In the genomic region with DNA sequence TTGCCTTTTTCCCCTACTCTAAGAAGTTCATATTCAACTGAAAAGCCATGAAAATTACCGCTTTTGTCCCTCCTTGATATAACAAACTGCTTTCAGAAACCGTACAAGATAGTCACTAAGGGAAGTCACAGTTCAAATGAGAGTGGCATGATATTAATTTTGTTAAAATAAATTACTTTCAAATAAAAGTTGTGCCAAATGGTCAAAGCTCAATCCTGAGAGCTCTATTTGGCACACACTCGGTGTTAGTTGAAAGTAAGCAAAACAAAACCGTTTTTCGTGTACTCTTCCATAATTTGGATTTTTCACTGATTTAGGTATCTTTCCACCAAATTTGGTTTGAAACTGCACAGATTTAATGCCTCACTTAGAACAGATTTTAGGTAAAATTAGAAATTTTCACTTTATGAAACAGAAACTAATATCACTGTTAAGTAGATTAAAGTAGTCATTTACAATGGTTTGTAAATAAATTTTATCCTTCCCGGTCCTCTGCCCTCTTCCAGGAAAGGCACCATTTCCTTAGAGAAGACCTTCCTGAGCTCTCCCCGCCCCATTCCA, we compare ENCODE assay signal across 8 cellular contexts. TPM values are rescaled to one million over a fixed set of nuclear protein-coding genes. Genes with fewer than 3 reads are reported as not detected.
DNase-seq lines count a peak whose midpoint lies in the region; ATAC-seq and TF ChIP-seq lines count a peak whose summit lies in the region.

No MANE protein-coding gene starts in this region.

- H3K27me3 Mint-ChIP-seq in activated T-cell treated with anti-CD3 and anti-CD28 coated beads, Interleukin-2, amount 50 U/mL, for 72 hours (ENCODE audit: low read depth), result peaks cover 4% of the 10 kb centered on the region

- peak overlapping the region; percentile 98 for H3K27ac Mint-ChIP-seq in activated T-cell treated with anti-CD3 and anti-CD28 coated beads, Interleukin-2, amount 50 U/mL, for 72 hours

- H3K4me1 Mint-ChIP-seq in activated T-cell treated with anti-CD3 and anti-CD28 coated beads, Interleukin-2, amount 50 U/mL, for 72 hours (ENCODE audit: low read depth), result peaks cover 28% of the 10 kb centered on the region

- no peaks in the 10 kb centered on the region for H3K27me3 ChIP-seq in transverse colon

- TF ChIP-seq CTCF in astrocyte of the spinal cord (IDR thresholded peaks at IDR 0.05; ENCODE audit: low read depth, low read length) (no peak), lower leg skin (IDR thresholded peaks at IDR 0.05) (no peak), transverse colon (IDR thresholded peaks at IDR 0.05) (no peak)

- TF ChIP-seq POLR2A in lower leg skin (IDR thresholded peaks at IDR 0.05), result no peak
- no peak for TF ChIP-seq POLR2A in transverse colon (IDR thresholded peaks at IDR 0.05)

- in situ Hi-C loops in astrocyte of the spinal cord (cut with HindIII; ENCODE audit: low sequenced_read_pairs) (no loop called here), transverse colon (cut with MboI; ENCODE audit: low pct_ligation_motif_present in 1 of 4, low pct_unique_long_range_greater_than_20kb in 1 of 4, low sequenced_read_pairs in 3 of 4) (no loop called here)

- DNase-seq in activated T-cell treated with anti-CD3 and anti-CD28 coated beads, Interleukin-2, amount 50 U/mL, for 72 hours, result no peak
- DNase-seq in activated T-cell treated with anti-CD3 and anti-CD28 coated beads, Interleukin-2, amount 50 U/mL, for 48 hours, result no peak
- peak; percentile 12 for DNase-seq in astrocyte of the spinal cord (ENCODE audit: low read depth, low spot score)
- DNase-seq in lower leg skin (ENCODE audit: low spot score in 2 of 2), result no peak
- DNase-seq in transverse colon, result no peak
- no peak for DNase-seq in DMS153 treated with DMSO at 0.1 percent for 48 hours (lab: John Stamatoyannopoulos, UW; ENCODE audit: unreplicated experiment)
- DNase-seq in germinal center (ENCODE audit: low spot score), result no peak
- DNase-seq in NCI-H146 (lab: John Stamatoyannopoulos, UW), result no peak

- peaks cover 0 to 28% (median 18%) of the 10 kb centered on the region in 4 donors for H3K4me1 ChIP-seq in transverse colon

- H3K4me3 ChIP-seq in astrocyte of the spinal cord (ENCODE audit: low read depth, low read length) (peak overlapping the region; percentile 72), lower leg skin (ENCODE audit: low read depth, poor library complexity, severe bottlenecking) (peak overlapping the region; percentile 77), transverse colon (peak overlapping the region; percentile 58 to 78 (median 70))

- no peak for ATAC-seq in activated T-cell treated with anti-CD3 and anti-CD28 coated beads, Interleukin-2, amount 50 U/mL, for 72 hours (replicated peaks in 1 of 2)

- H3K4me3 Mint-ChIP-seq in activated T-cell treated with anti-CD3 and anti-CD28 coated beads, Interleukin-2, amount 50 U/mL, for 72 hours, result peak overlapping the region; percentile 96 to 98

- intact Hi-C loops in lower leg skin (cut with DNase I; ENCODE audit: low total_unique reads), result loop anchor here (5.0 kb wide), 1 partner anchor 1647 kb away; no protein-coding TSS in a partner anchor
- intact Hi-C loops in transverse colon (cut with DNase I; ENCODE audit: low total_unique reads), result loop anchor here (2.0 kb wide), 1 partner anchor 100 kb away; no protein-coding TSS in a partner anchor

- H3K36me3 Mint-ChIP-seq in activated T-cell treated with anti-CD3 and anti-CD28 coated beads, Interleukin-2, amount 50 U/mL, for 72 hours (ENCODE audit: insufficient read depth in 2 of 2), result peaks cover 0 to 4% of the 10 kb centered on the region in 2 donors

- H3K9me3 Mint-ChIP-seq in activated T-cell treated with anti-CD3 and anti-CD28 coated beads, Interleukin-2, amount 50 U/mL, for 72 hours, result no peaks in the 10 kb centered on the region

- no peaks in the 10 kb centered on the region for H3K9me3 ChIP-seq in transverse colon

- no peak for TF ChIP-seq EP300 in transverse colon (IDR thresholded peaks at IDR 0.05; ENCODE audit: low read depth)

- H3K27ac ChIP-seq in transverse colon, result peak overlapping the region; percentile 89 to 97 (median 96)

- WGBS in lower leg skin, 2 donors, result 11 to 14% methylated on average over 7 of the region's 7 CpGs
- 12 to 13% methylated on average over 7 of the region's 7 CpGs for WGBS in transverse colon (ENCODE audit: low coverage in 1 of 2), 2 donors

- H3K36me3 ChIP-seq in transverse colon, result no peaks in the 10 kb centered on the region

RNA-seq across cellular contexts. Expression of a gene that starts 0.7 kb away (rescaled TPM):
- 10 to 100 TPM; 23.4 to 25.3 TPM for total RNA-seq in activated T-cell treated with anti-CD3 and anti-CD28 coated beads, Interleukin-2, amount 50 U/mL, for 72 hours
- total RNA-seq in lower leg skin (10 to 100 TPM; 16.6 to 20.0 (median 18.5) TPM), transverse colon (10 to 100 TPM in 3 of 4 donors, 1 to 10 TPM in 1; 2.2 to 19.5 (median 14.6) TPM)
